ENCODE assay signal across 8 cellular contexts in genomic region chr2:30447149-30448045, GRCh38. TPM values are rescaled to one million over a fixed set of nuclear protein-coding genes. Genes with fewer than 3 reads are reported as not detected.
DNase-seq lines count a peak whose midpoint lies in the region; ATAC-seq and TF ChIP-seq lines count a peak whose summit lies in the region.

Gene LCLAT1 (plus strand): TSS chr2:30447246. CDS start chr2:30525591, 78,345 bp downstream.

- H3K27ac ChIP-seq in HUES48 (ENCODE audit: low read depth, low read length): peak within 1 kb of the TSS; percentile 26
- peak within 1 kb of the TSS; percentile 77 to 89 (median 82) for H3K27ac ChIP-seq in stomach

- H3K27me3 ChIP-seq in HUES48 (ENCODE audit: control insufficient read depth, insufficient read depth, low read length) (peaks cover 4% of the 10 kb centered on the region; the same call in 1 of the 2 replicates), stomach (no peaks in the 10 kb centered on the region)

- WGBS in stomach, 5 donors: 1 to 3% (median 2%) methylated on average over 45 to 83 of the region's 83 CpGs

- peaks cover 17% of the 10 kb centered on the region for H3K4me1 Mint-ChIP-seq in activated T-helper 17 cell treated with anti-CD3 and anti-CD28 coated beads, Interleukin-2, amount 50 U/mL, for 72 hours
- peaks cover 24% of the 10 kb centered on the region for H3K4me1 Mint-ChIP-seq in neural crest cell

- H3K9me3 ChIP-seq in HUES48 (ENCODE audit: control insufficient read depth, insufficient read depth, low read length): no peaks in the 10 kb centered on the region
- no peaks in the 10 kb centered on the region for H3K9me3 ChIP-seq in stomach

- H3K36me3 Mint-ChIP-seq in activated T-helper 17 cell treated with anti-CD3 and anti-CD28 coated beads, Interleukin-2, amount 50 U/mL, for 72 hours (ENCODE audit: low read depth): peaks cover 25% of the 10 kb centered on the region
- peaks cover 3% of the 10 kb centered on the region for H3K36me3 Mint-ChIP-seq in neural crest cell (ENCODE audit: low read depth)

- H3K4me1 ChIP-seq in HUES48 (ENCODE audit: control insufficient read depth, insufficient read depth, low read length): peaks cover 12% of the 10 kb centered on the region
- peaks cover 14 to 39% (median 30%) of the 10 kb centered on the region in 4 donors for H3K4me1 ChIP-seq in stomach

- peak; percentile 93 for ATAC-seq in GM21423 (IDR thresholded peaks at IDR 0.05; ENCODE audit: unreplicated experiment)
- peak; percentile 88 for ATAC-seq in activated T-helper 17 cell treated with anti-CD3 and anti-CD28 coated beads, Interleukin-2, amount 50 U/mL, for 72 hours (replicated peaks)

- no peak for TF ChIP-seq POLR2A in stomach (IDR thresholded peaks at IDR 0.05)

- H3K27ac Mint-ChIP-seq in activated T-helper 17 cell treated with anti-CD3 and anti-CD28 coated beads, Interleukin-2, amount 50 U/mL, for 72 hours: peak within 1 kb of the TSS; percentile 98
- H3K27ac Mint-ChIP-seq in neural crest cell (ENCODE audit: unreplicated experiment): peak within 1 kb of the TSS; percentile 98

- no peak for TF ChIP-seq EP300 in stomach (IDR thresholded peaks at IDR 0.05)

- no peaks in the 10 kb centered on the region for H3K9me3 Mint-ChIP-seq in activated T-helper 17 cell treated with anti-CD3 and anti-CD28 coated beads, Interleukin-2, amount 50 U/mL, for 72 hours
- H3K9me3 Mint-ChIP-seq in neural crest cell: no peaks in the 10 kb centered on the region

- TF ChIP-seq CTCF in fibroblast of the aortic adventitia (IDR thresholded peaks at IDR 0.05; ENCODE audit: insufficient read depth, low read length) (no peak), neural crest cell (conservative IDR thresholded peaks at IDR 0.05) (no peak), stomach (IDR thresholded peaks at IDR 0.05) (peak in 1 of 7 experiments; percentile 19)

- intact Hi-C loops in stomach (cut with DNase I; ENCODE audit: low total_unique reads): no loop called here

- peak within 1 kb of the TSS; percentile 90 for H3K9ac ChIP-seq in HUES48 (ENCODE audit: low read depth, low read length)

- H3K4me3 Mint-ChIP-seq in activated T-helper 17 cell treated with anti-CD3 and anti-CD28 coated beads, Interleukin-2, amount 50 U/mL, for 72 hours: peak within 1 kb of the TSS; percentile 96
- H3K4me3 Mint-ChIP-seq in neural crest cell: peak within 1 kb of the TSS; percentile 96

- DNase-seq in DMS79 (lab: John Stamatoyannopoulos, UW) (peak; percentile 64), RPMI8226 (peak; percentile 88), fibroblast of the aortic adventitia (ENCODE audit: low read depth) (peak; percentile 68), neural crest cell (ENCODE audit: low read depth, low spot score) (peak; percentile 69), stomach (peak; percentile 84)

- peak within 1 kb of the TSS; percentile 90 for H3K4me3 ChIP-seq in HUES48 (ENCODE audit: low read depth, low read length)
- H3K4me3 ChIP-seq in fibroblast of the aortic adventitia (ENCODE audit: low read depth, low read length): peak within 1 kb of the TSS; percentile 94
- peak within 1 kb of the TSS; percentile 79 to 98 (median 94) for H3K4me3 ChIP-seq in stomach

- no peaks in the 10 kb centered on the region for H3K36me3 ChIP-seq in HUES48 (ENCODE audit: control insufficient read depth, insufficient read depth, low read length)
- no peaks in the 10 kb centered on the region for H3K36me3 ChIP-seq in stomach

- no peaks in the 10 kb centered on the region for H3K27me3 Mint-ChIP-seq in activated T-helper 17 cell treated with anti-CD3 and anti-CD28 coated beads, Interleukin-2, amount 50 U/mL, for 72 hours
- H3K27me3 Mint-ChIP-seq in neural crest cell (ENCODE audit: low read depth): no peaks in the 10 kb centered on the region

RNA-seq across cellular contexts. Expression of gene LCLAT1, which starts in this region (rescaled TPM):
- total RNA-seq in activated T-helper 17 cell treated with anti-CD3 and anti-CD28 coated beads, Interleukin-2, amount 50 U/mL, for 72 hours: 10 to 100 TPM; 14.5 to 18.0 TPM
- 21.5 and 31.9 TPM in 2 replicates for total RNA-seq in fibroblast of the aortic adventitia (ENCODE audit: low replicate concordance)
- 26.8 and 27.7 TPM in 2 replicates for total RNA-seq in neural crest cell
- 10 to 100 TPM in 4 of 5 donors, 1 to 10 TPM in 1; 7.5 to 51.3 (median 21.1) TPM for total RNA-seq in stomach
- 1 to 10 TPM in 2 of 3 donors, under 1 TPM in 1; 0.76 to 2.2 (median 1.8) TPM for polyA plus RNA-seq in stomach

Comparison
In these comparisons a context has a peak if more than half of its experiments do, and no peak if none do; other contexts are left out.
1. Peak in every context shown above with its lines: DNase-seq, ATAC-seq, H3K4me3 ChIP-seq and H3K27ac ChIP-seq.